18 cellular contexts compared by ENCODE assay signal in the genomic region with DNA sequence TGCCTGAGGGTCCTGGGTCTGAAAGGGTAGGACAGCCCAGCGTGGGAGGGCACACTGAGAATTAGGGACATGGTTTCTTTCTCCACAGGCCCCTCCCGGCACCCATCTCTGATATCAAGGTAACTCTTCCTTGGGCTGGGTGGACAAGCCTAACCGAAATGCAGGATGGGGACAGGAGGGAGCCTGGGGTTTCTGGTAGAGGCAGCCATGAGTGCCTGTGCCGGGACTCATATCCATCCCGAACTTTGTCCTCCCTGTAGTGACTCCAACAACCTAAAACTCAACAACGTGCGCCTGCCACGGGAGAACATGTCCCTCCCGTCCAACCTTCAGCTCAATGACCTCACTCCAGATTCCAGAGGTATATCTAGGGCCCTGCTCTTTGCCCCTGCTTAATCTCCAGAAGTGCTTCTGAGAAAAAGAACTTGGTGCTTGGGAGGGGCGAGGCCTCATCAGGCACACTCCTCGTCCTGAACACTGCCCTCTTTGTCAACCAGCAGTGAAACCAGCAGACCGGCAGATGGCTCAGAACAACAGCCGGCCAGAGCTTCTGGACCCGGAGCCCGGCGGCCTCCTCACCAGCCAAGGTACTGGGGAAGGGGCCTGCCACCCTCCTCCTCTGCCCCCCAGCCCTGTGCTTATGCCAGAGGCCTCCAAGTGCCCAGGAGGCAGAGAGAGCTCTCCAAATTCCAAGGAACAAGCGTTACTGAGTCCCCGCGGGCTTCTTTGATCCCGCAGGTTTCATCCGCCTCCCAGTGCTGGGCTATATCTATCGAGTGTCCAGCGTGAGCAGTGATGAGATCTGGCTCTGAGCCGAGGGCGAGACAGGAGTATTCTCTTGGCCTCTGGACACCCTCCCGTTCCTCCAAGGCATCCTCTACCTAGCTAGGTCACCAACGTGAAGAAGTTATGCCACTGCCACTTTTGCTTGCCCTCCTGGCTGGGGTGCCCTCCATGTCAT. TPM values are rescaled to one million over a fixed set of nuclear protein-coding genes. Genes with fewer than 3 reads are reported as not detected.
DNase-seq lines count a peak whose midpoint lies in the region; ATAC-seq and TF ChIP-seq lines count a peak whose summit lies in the region.
"Had no signal": no experiment of that assay in that cellular context is flagged by ENCODE, and none has a peak within 500 bp of the region (broad histone marks: within the 10 kb centered on the region; RNA-seq: fewer than 3 reads in every experiment).

No MANE protein-coding gene starts in this region.

- H3K4me3 ChIP-seq in right lobe of liver = no peak overlapping the region
- H3K4me3 ChIP-seq in testis = no peak overlapping the region
- H3K4me3 ChIP-seq: BLaER1 treated with 17β-estradiol and CSF1 and Interleukin-3, amounts not matched to agents 10 nM and 100 nM had no signal

- H3K4me1 Mint-ChIP-seq in central memory CD8-positive, alpha-beta T cell = peaks cover 19% of the 10 kb centered on the region

- H3K27me3 Mint-ChIP-seq in central memory CD8-positive, alpha-beta T cell = no peaks in the 10 kb centered on the region
- H3K27me3 Mint-ChIP-seq: activated CD4-positive, alpha-beta T cell treated with anti-CD3 and anti-CD28 coated beads, Interleukin-2, amount 10 ng/mL, durations not matched to agents 24 days and 14 days; naive thymus-derived CD8-positive, alpha-beta T cell had no signal

- WGBS in right lobe of liver (ENCODE audit: insufficient coverage, low coverage, low lambda C conversion rate, missing lambda C conversion rate) = 47% methylated on average over 9 of the region's 27 CpGs
- WGBS in testis, 2 donors = 74 to 79% methylated on average over 15 to 25 of the region's 27 CpGs

- peak; percentile 55 for DNase-seq in HuH-7 (ENCODE audit: low spot score)
- no peak for DNase-seq in central memory CD8-positive, alpha-beta T cell (ENCODE audit: low spot score in 2 of 2)
- DNase-seq in right lobe of liver = peak in 1 of 3 donors; percentile 68
- peak; percentile 50 for DNase-seq in testis
- DNase-seq in NCI-H1436 treated with DMSO at 0.1 percent for 48 hours (lab: John Stamatoyannopoulos, UW) = no peak
- DNase-seq: activated CD4-positive, alpha-beta T cell treated with anti-CD3 and anti-CD28 coated beads, Interleukin-2, amount 10 ng/mL, durations not matched to agents 24 days and 14 days; activated T-cell treated with anti-CD3 and anti-CD28 coated beads, Interleukin-2, amount 50 U/mL, for 4 hours; endodermal cell; KBM-7; naive thymus-derived CD8-positive, alpha-beta T cell; NCI-H2029 treated with DMSO at 0.1 percent for 48 hours; NCI-H524; PC-3; stimulated activated CD4-positive, alpha-beta T cell treated with anti-CD3 and anti-CD28 coated beads, Interleukin-2, amount 100 ng/mL, for 24 hours had no signal

- H3K4me1 ChIP-seq in right lobe of liver (peaks cover 0 to 40% (median 20%) of the 10 kb centered on the region in 4 donors), testis (peaks cover 15% of the 10 kb centered on the region)

- no peaks in the 10 kb centered on the region for H3K9me3 Mint-ChIP-seq in central memory CD8-positive, alpha-beta T cell
- H3K9me3 Mint-ChIP-seq: activated CD4-positive, alpha-beta T cell treated with anti-CD3 and anti-CD28 coated beads, Interleukin-2, amount 10 ng/mL, durations not matched to agents 24 days and 14 days; activated T-cell treated with anti-CD3 and anti-CD28 coated beads, Interleukin-2, amount 50 U/mL, for 4 hours; endodermal cell; naive thymus-derived CD8-positive, alpha-beta T cell had no signal

- ATAC-seq in central memory CD8-positive, alpha-beta T cell (replicated peaks; ENCODE audit: extremely low read depth, poor library complexity, severe bottlenecking) = no peak
- ATAC-seq in right lobe of liver = peak in 3 of 4 donors; percentile 19 to 50 (median 23)
- ATAC-seq in GM21737 (IDR thresholded peaks at IDR 0.05; ENCODE audit: unreplicated experiment) = no peak
- no peak for ATAC-seq in HG03175 (IDR thresholded peaks at IDR 0.05; ENCODE audit: unreplicated experiment)
- ATAC-seq: activated T-cell treated with anti-CD3 and anti-CD28 coated beads, Interleukin-2, amount 50 U/mL, for 4 hours; naive thymus-derived CD8-positive, alpha-beta T cell; PC-3; SK-N-SH treated with all-trans-retinoic acid at 6 μM for 48 hours had no signal

- H3K9me3 ChIP-seq in right lobe of liver (no peaks in the 10 kb centered on the region), testis (no peaks in the 10 kb centered on the region)
- H3K9me3 ChIP-seq: BLaER1 treated with 17β-estradiol and CSF1 and Interleukin-3, amounts not matched to agents 10 nM and 100 nM had no signal

- no peak overlapping the region for H3K4me3 Mint-ChIP-seq in central memory CD8-positive, alpha-beta T cell
- H3K4me3 Mint-ChIP-seq: activated CD4-positive, alpha-beta T cell treated with anti-CD3 and anti-CD28 coated beads, Interleukin-2, amount 10 ng/mL, durations not matched to agents 24 days and 14 days; activated T-cell treated with anti-CD3 and anti-CD28 coated beads, Interleukin-2, amount 50 U/mL, for 4 hours; endodermal cell had no signal

- peaks cover 3% of the 10 kb centered on the region for H3K36me3 Mint-ChIP-seq in central memory CD8-positive, alpha-beta T cell (ENCODE audit: insufficient read depth)

- H3K27ac ChIP-seq in right lobe of liver (peak overlapping the region; percentile 44 to 86 (median 57)), testis (no peak overlapping the region)
- H3K27ac ChIP-seq: BLaER1 treated with 17β-estradiol and CSF1 and Interleukin-3, amounts not matched to agents 10 nM and 100 nM had no signal

- peak overlapping the region; percentile 59 for H3K27ac Mint-ChIP-seq in central memory CD8-positive, alpha-beta T cell (ENCODE audit: low read depth)
- H3K27ac Mint-ChIP-seq: activated CD4-positive, alpha-beta T cell treated with anti-CD3 and anti-CD28 coated beads, Interleukin-2, amount 10 ng/mL, durations not matched to agents 24 days and 14 days; endodermal cell had no signal

- H3K27me3 ChIP-seq in right lobe of liver (no peaks in the 10 kb centered on the region), testis (no peaks in the 10 kb centered on the region)

- TF ChIP-seq POLR2A in right lobe of liver (IDR thresholded peaks at IDR 0.05) = no peak
- no peak for TF ChIP-seq POLR2A in testis (IDR thresholded peaks at IDR 0.05)

- TF ChIP-seq CTCF in right lobe of liver (IDR thresholded peaks at IDR 0.05) = no peak
- no peak for TF ChIP-seq CTCF in testis (IDR thresholded peaks at IDR 0.05)

- H3K36me3 ChIP-seq in right lobe of liver = no peaks in the 10 kb centered on the region
- no peaks in the 10 kb centered on the region for H3K36me3 ChIP-seq in testis (ENCODE audit: low read depth, missing control alignments)

- intact Hi-C loops in right lobe of liver (cut with DNase I) = no loop called here
- intact Hi-C loops in testis (cut with DNase I; ENCODE audit: low total_unique reads) = no loop called here

RNA-seq across cellular contexts. Expression of a gene that starts 3.1 kb away (rescaled TPM):
- 10 to 100 TPM in 5 of 6 experiments, 1 to 10 TPM in 1; 9.2 to 31.0 (median 23.5) TPM for total RNA-seq in right lobe of liver
- total RNA-seq in testis = 10 to 100 TPM; 33.1 to 46.8 TPM
- 16.4 TPM for polyA plus RNA-seq in testis (ENCODE audit: insufficient read depth, low read depth, low replicate concordance)

RNA-seq across cellular contexts. Expression of a gene that starts 6.8 kb away (rescaled TPM):
- 10 to 100 TPM; 21.5 to 88.3 (median 50.6) TPM for total RNA-seq in right lobe of liver
- 1 to 10 TPM; 4.9 to 5.7 TPM for total RNA-seq in testis
- polyA plus RNA-seq in testis (ENCODE audit: insufficient read depth, low read depth, low replicate concordance) = not detected

RNA-seq across cellular contexts. Expression of a gene that starts 31.7 kb away (rescaled TPM):
- total RNA-seq in right lobe of liver (1 to 10 TPM; 4.0 to 6.4 (median 5.2) TPM), testis (10 to 100 TPM; 47.7 to 59.4 TPM)
- 65.0 TPM for polyA plus RNA-seq in testis (ENCODE audit: insufficient read depth, low read depth, low replicate concordance)

RNA-seq across cellular contexts. Expression of a gene that starts 38.2 kb away (rescaled TPM):
- total RNA-seq in right lobe of liver (10 to 100 TPM; 58.3 to 91.7 (median 75.8) TPM), testis (100 to 1,000 TPM; 107 TPM)
- 128 TPM for polyA plus RNA-seq in testis (ENCODE audit: insufficient read depth, low read depth, low replicate concordance)

Comparison
In these comparisons a context has a peak if more than half of its experiments do, and no peak if none do; other contexts are left out.
1. DNase-seq: peak in HuH-7 (single experiment) and testis (single experiment); none in central memory CD8-positive, alpha-beta T cell (0 of 2) and NCI-H1436 treated with DMSO at 0.1 percent for 48 hours (single experiment).
2. ATAC-seq: peak in right lobe of liver (3 of 4); none in central memory CD8-positive, alpha-beta T cell (single experiment), GM21737 (single experiment) and HG03175 (single experiment).
3. H3K27ac ChIP-seq: peak in right lobe of liver (3 of 3); none in testis (0 of 2).
4. RNA of a gene that starts 31.7 kb away (total RNA-seq): 47.7 to 59.4 TPM in testis; 4.0 to 6.4 TPM in right lobe of liver; every median in the first group is over 4 times any median in the second.